Comparison of ENCODE assay signal across 1 cellular context in genomic region chr12:14885718-14886201, GRCh38.
TF ChIP-seq lines count a peak whose summit lies in the region.

MGP (minus strand) TSS chr12:14885854; CDS start chr12:14885791, 63 bp downstream.

TF ChIP-seq in HCT116, 20 proteins besides CTCF, POLR2A, EP300 and RAD21 (continued from another document):
- TF ChIP-seq, protein P1, sequence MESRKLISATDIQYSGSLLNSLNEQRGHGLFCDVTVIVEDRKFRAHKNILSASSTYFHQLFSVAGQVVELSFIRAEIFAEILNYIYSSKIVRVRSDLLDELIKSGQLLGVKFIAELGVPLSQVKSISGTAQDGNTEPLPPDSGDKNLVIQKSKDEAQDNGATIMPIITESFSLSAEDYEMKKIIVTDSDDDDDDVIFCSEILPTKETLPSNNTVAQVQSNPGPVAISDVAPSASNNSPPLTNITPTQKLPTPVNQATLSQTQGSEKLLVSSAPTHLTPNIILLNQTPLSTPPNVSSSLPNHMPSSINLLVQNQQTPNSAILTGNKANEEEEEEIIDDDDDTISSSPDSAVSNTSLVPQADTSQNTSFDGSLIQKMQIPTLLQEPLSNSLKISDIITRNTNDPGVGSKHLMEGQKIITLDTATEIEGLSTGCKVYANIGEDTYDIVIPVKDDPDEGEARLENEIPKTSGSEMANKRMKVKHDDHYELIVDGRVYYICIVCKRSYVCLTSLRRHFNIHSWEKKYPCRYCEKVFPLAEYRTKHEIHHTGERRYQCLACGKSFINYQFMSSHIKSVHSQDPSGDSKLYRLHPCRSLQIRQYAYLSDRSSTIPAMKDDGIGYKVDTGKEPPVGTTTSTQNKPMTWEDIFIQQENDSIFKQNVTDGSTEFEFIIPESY (IDR thresholded peaks at IDR 0.05; ENCODE audit: extremely low read depth, insufficient replicate concordance, low read length): no peak
- TF ChIP-seq JUND (IDR thresholded peaks at IDR 0.05): no peak
- no peak for TF ChIP-seq SRF (IDR thresholded peaks at IDR 0.05; ENCODE audit: low read depth)
- no peak for TF ChIP-seq POLR2AphosphoS5 (IDR thresholded peaks at IDR 0.05; ENCODE audit: low read depth, low read length)
